ENCODE assay signal across 8 cellular contexts in genomic region chr1:61083014-61083798, GRCh38. TPM values are rescaled to one million over a fixed set of nuclear protein-coding genes. Genes with fewer than 3 reads are reported as not detected.
DNase-seq lines count a peak whose midpoint lies in the region; ATAC-seq and TF ChIP-seq lines count a peak whose summit lies in the region.

No MANE protein-coding gene starts in this region.

- H3K27ac ChIP-seq in HUES48 (ENCODE audit: low read depth, low read length) = no peak overlapping the region
- peak overlapping the region; percentile 67 for H3K27ac ChIP-seq in fibroblast of lung (ENCODE audit: insufficient read depth, low read length)
- peak overlapping the region; percentile 95 for H3K27ac ChIP-seq in vagina

- intact Hi-C loops in vagina (cut with DNase I) = loop anchor here (5.0 to 10.0 kb wide), 2 partner anchors 252 to 369 kb away; no protein-coding TSS in a partner anchor

- H3K4me3 ChIP-seq in HUES48 (ENCODE audit: low read depth, low read length) = peak overlapping the region; percentile 69
- H3K4me3 ChIP-seq in fibroblast of lung (replicated peaks in 1 of 4; ENCODE audit: control extremely low read depth in 1 of 4, insufficient read depth in 1 of 4, low read depth in 3 of 4, low read length in 4 of 4) = peak overlapping the region; percentile 71 to 80 (median 80)
- H3K4me3 ChIP-seq in vagina = peak overlapping the region; percentile 93 to 94

- peaks cover 76% of the 10 kb centered on the region for H3K27me3 ChIP-seq in HUES48 (ENCODE audit: control insufficient read depth, insufficient read depth, low read length)
- H3K27me3 ChIP-seq in fibroblast of lung (ENCODE audit: control insufficient read depth, insufficient read depth, low read length) = no peaks in the 10 kb centered on the region
- H3K27me3 ChIP-seq in vagina = no peaks in the 10 kb centered on the region

- H4K20me1 ChIP-seq in fibroblast of lung (ENCODE audit: control insufficient read depth, extremely low read depth, insufficient read depth, low read length) = no peaks in the 10 kb centered on the region

- peak overlapping the region; percentile 73 for H2AFZ ChIP-seq in fibroblast of lung (ENCODE audit: low read length)

- peaks cover 44% of the 10 kb centered on the region for H3K4me1 Mint-ChIP-seq in activated T-cell treated with anti-CD3 and anti-CD28 coated beads, Interleukin-2, amount 50 U/mL, for 24 hours (ENCODE audit: low read depth)
- H3K4me1 Mint-ChIP-seq in naive thymus-derived CD8-positive, alpha-beta T cell = peaks cover 25 to 45% (median 45%) of the 10 kb centered on the region in 4 donors

- H3K9me3 Mint-ChIP-seq in activated T-cell treated with anti-CD3 and anti-CD28 coated beads, Interleukin-2, amount 50 U/mL, for 24 hours = no peaks in the 10 kb centered on the region
- no peaks in the 10 kb centered on the region for H3K9me3 Mint-ChIP-seq in naive thymus-derived CD8-positive, alpha-beta T cell

- no peak overlapping the region for H3K27ac Mint-ChIP-seq in activated T-cell treated with anti-CD3 and anti-CD28 coated beads, Interleukin-2, amount 50 U/mL, for 24 hours
- peak overlapping the region in 8 of 10 donors; percentile 22 to 93 (median 80) for H3K27ac Mint-ChIP-seq in naive thymus-derived CD8-positive, alpha-beta T cell

- H3K4me1 ChIP-seq in HUES48 (ENCODE audit: control insufficient read depth, insufficient read depth, low read length) = peaks cover 34% of the 10 kb centered on the region
- H3K4me1 ChIP-seq in fibroblast of lung (ENCODE audit: control insufficient read depth, extremely low read depth, insufficient read depth, low read length) = peaks cover 17% of the 10 kb centered on the region
- H3K4me1 ChIP-seq in vagina = peaks cover 61% of the 10 kb centered on the region

- TF ChIP-seq CTCF in fibroblast of lung (conservative IDR thresholded peaks at IDR 0.05 in 1 of 2, IDR thresholded peaks at IDR 0.05 in 1 of 2; ENCODE audit: low read depth in 1 of 2, low read length in 2 of 2) (no peak), vagina (IDR thresholded peaks at IDR 0.05) (no peak)

- H3K9ac ChIP-seq in HUES48 (ENCODE audit: low read depth, low read length) (no peak overlapping the region; the same call in 1 of the 2 replicates), fibroblast of lung (ENCODE audit: insufficient read depth, low read length) (peak overlapping the region; percentile 83)

- peak overlapping the region; percentile 93 for H3K4me2 ChIP-seq in fibroblast of lung (ENCODE audit: extremely low read depth, insufficient read depth, low read length)

- H3K79me2 ChIP-seq in fibroblast of lung (ENCODE audit: control insufficient read depth, insufficient read depth, low read length) = peaks cover 8% of the 10 kb centered on the region

- no peaks in the 10 kb centered on the region for H3K36me3 ChIP-seq in HUES48 (ENCODE audit: control insufficient read depth, insufficient read depth, low read length)
- H3K36me3 ChIP-seq in fibroblast of lung (ENCODE audit: control insufficient read depth, insufficient read depth, low read length) = peaks cover under 1% of the 10 kb centered on the region
- H3K36me3 ChIP-seq in vagina = peaks cover 0 to 3% of the 10 kb centered on the region in 2 donors

- peaks cover 6% of the 10 kb centered on the region for H3K36me3 Mint-ChIP-seq in activated T-cell treated with anti-CD3 and anti-CD28 coated beads, Interleukin-2, amount 50 U/mL, for 24 hours (ENCODE audit: low read depth)
- H3K36me3 Mint-ChIP-seq in naive thymus-derived CD8-positive, alpha-beta T cell = no peaks in the 10 kb centered on the region

- H3K27me3 Mint-ChIP-seq in activated T-cell treated with anti-CD3 and anti-CD28 coated beads, Interleukin-2, amount 50 U/mL, for 24 hours = peaks cover 24% of the 10 kb centered on the region
- H3K27me3 Mint-ChIP-seq in naive thymus-derived CD8-positive, alpha-beta T cell = peaks cover 0 to 15% (median 0%) of the 10 kb centered on the region in 5 donors

- peak; percentile 19 to 31 for ATAC-seq in naive thymus-derived CD8-positive, alpha-beta T cell
- ATAC-seq in HG02885 (IDR thresholded peaks at IDR 0.05; ENCODE audit: poor library complexity, unreplicated experiment) = no peak

- DNase-seq in AG08396 (ENCODE audit: low spot score) (peak; percentile 68), fibroblast of lung (ENCODE audit: low read depth in 2 of 2) (peak in 1 of 2 donors; percentile 34), vagina (ENCODE audit: extremely low spot score in 2 of 2) (no peak), NK-92 (lab: John Stamatoyannopoulos, UW; ENCODE audit: unreplicated experiment) (no peak)
- peak; percentile 56 for DNase-seq in activated T-cell treated with anti-CD3 and anti-CD28 coated beads, Interleukin-2, amount 50 U/mL, for 24 hours
- peak in 5 of 10 donors; percentile 22 to 31 (median 26) for DNase-seq in naive thymus-derived CD8-positive, alpha-beta T cell

- POLR2A ChIA-PET in naive thymus-derived CD8-positive, alpha-beta T cell (lab: Charles Lee) = interaction anchor here (1.3 to 3.2 kb wide), 2 partner anchors 32 to 1353 kb away, joined by 6 to 30 read pairs; no protein-coding TSS in a partner anchor

- no peak for TF ChIP-seq POLR2A in vagina (IDR thresholded peaks at IDR 0.05)

- H3K4me3 Mint-ChIP-seq in activated T-cell treated with anti-CD3 and anti-CD28 coated beads, Interleukin-2, amount 50 U/mL, for 24 hours = peak overlapping the region; percentile 83
- peak overlapping the region; percentile 88 to 99 (median 94) for H3K4me3 Mint-ChIP-seq in naive thymus-derived CD8-positive, alpha-beta T cell

- H3K9me3 ChIP-seq in HUES48 (ENCODE audit: control insufficient read depth, insufficient read depth, low read length) (no peaks in the 10 kb centered on the region), fibroblast of lung (ENCODE audit: control insufficient read depth, insufficient read depth, low read depth, low read length) (no peaks in the 10 kb centered on the region), vagina (no peaks in the 10 kb centered on the region)

RNA-seq across cellular contexts. Expression of gene NFIA, which starts 0.8 kb away (rescaled TPM):
- total RNA-seq in fibroblast of lung (5.4 TPM in 2 replicates), vagina (59.2 TPM)
- 10.9 and 11.0 TPM in 2 replicates for polyA plus RNA-seq in fibroblast of lung
- 3.9 and 5.6 TPM in 2 replicates for polyA plus RNA-seq in fibroblast of lung (2012)
- 22.5 and 43.5 TPM in 2 replicates for polyA minus RNA-seq in fibroblast of lung (ENCODE audit: low replicate concordance)
- total RNA-seq in naive thymus-derived CD8-positive, alpha-beta T cell = 1 to 10 TPM; 6.3 to 7.1 TPM
- polyA plus RNA-seq in naive thymus-derived CD8-positive, alpha-beta T cell = 1 to 10 TPM; 7.4 to 7.8 (median 7.6) TPM

Comparison
In these comparisons a context has a peak if more than half of its experiments do, and no peak if none do; other contexts are left out.
1. DNase-seq: peak in AG08396 (single experiment) and activated T-cell treated with anti-CD3 and anti-CD28 coated beads, Interleukin-2, amount 50 U/mL, for 24 hours (single experiment); none in vagina (0 of 2) and NK-92 (single experiment).
2. Peak in every context shown above with its lines, with median percentiles within 50 percentile points of each other: H3K4me3 ChIP-seq.